In the genomic region with DNA sequence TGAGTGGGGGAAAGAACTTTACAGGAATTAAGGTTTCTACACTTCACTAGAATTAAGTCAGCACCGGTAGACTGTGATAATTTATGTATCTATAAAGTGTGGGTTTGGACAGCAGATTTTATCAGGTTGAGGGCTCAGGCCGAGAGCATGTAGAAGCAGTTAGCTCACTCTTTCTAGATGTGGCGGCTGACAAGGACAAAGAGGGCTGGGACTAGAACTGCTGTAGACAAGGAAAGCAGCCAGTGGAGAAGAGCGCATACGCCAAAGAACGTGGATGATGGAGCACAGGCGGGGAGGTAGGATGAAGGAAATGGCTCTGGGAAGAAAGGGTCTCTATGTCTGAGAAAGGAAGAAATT, we compare ENCODE assay signal across 1 cellular context.
TF ChIP-seq lines count a peak whose summit lies in the region.

No MANE protein-coding gene starts in this region.

TF ChIP-seq in K562, 482 proteins besides CTCF, POLR2A, EP300 and RAD21 (continued from another document and continues in another):
- TF ChIP-seq, protein P1, sequence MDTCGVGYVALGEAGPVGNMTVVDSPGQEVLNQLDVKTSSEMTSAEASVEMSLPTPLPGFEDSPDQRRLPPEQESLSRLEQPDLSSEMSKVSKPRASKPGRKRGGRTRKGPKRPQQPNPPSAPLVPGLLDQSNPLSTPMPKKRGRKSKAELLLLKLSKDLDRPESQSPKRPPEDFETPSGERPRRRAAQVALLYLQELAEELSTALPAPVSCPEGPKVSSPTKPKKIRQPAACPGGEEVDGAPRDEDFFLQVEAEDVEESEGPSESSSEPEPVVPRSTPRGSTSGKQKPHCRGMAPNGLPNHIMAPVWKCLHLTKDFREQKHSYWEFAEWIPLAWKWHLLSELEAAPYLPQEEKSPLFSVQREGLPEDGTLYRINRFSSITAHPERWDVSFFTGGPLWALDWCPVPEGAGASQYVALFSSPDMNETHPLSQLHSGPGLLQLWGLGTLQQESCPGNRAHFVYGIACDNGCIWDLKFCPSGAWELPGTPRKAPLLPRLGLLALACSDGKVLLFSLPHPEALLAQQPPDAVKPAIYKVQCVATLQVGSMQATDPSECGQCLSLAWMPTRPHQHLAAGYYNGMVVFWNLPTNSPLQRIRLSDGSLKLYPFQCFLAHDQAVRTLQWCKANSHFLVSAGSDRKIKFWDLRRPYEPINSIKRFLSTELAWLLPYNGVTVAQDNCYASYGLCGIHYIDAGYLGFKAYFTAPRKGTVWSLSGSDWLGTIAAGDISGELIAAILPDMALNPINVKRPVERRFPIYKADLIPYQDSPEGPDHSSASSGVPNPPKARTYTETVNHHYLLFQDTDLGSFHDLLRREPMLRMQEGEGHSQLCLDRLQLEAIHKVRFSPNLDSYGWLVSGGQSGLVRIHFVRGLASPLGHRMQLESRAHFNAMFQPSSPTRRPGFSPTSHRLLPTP (IDR thresholded peaks at IDR 0.05; ENCODE audit: borderline replicate concordance, extremely low read depth, insufficient read length), result no peak
- TF ChIP-seq YBX1 (IDR thresholded peaks at IDR 0.05) (no peak), FOXA3 (CRISPR knock-in tag; conservative IDR thresholded peaks at IDR 0.05 in 1 of 2, IDR thresholded peaks at IDR 0.05 in 1 of 2) (no peak), FOXP1 (CRISPR knock-in tag; IDR thresholded peaks at IDR 0.05) (no peak), ZNF24 (IDR thresholded peaks at IDR 0.05) (no peak), POLR3G (IDR thresholded peaks at IDR 0.05; ENCODE audit: extremely low read depth, insufficient read length, insufficient replicate concordance) (no peak), ZNF133 (CRISPR knock-in tag; IDR thresholded peaks at IDR 0.05) (no peak), BCOR (IDR thresholded peaks at IDR 0.05) (0 out of 2 replicates have a peak, but pooled peaks have one; percentile 5), TOE1 (IDR thresholded peaks at IDR 0.05; ENCODE audit: borderline replicate concordance) (no peak), TOE1 (CRISPR knock-in tag; IDR thresholded peaks at IDR 0.05; ENCODE audit: borderline replicate concordance, low read depth) (no peak), MTA1 (IDR thresholded peaks at IDR 0.05; ENCODE audit: borderline replicate concordance) (peak; percentile 72; the same call in 1 of the 2 replicates), HOXB6 (CRISPR knock-in tag; IDR thresholded peaks at IDR 0.05; ENCODE audit: borderline replicate concordance) (no peak), SPI1 (IDR thresholded peaks at IDR 0.05; ENCODE audit: borderline replicate concordance, low read depth, low read length) (no peak), ZNF551 (CRISPR knock-in tag; IDR thresholded peaks at IDR 0.05) (no peak), HMG20A (CRISPR knock-in tag; conservative IDR thresholded peaks at IDR 0.05) (no peak), ZNF124 (CRISPR knock-in tag; IDR thresholded peaks at IDR 0.05) (no peak), KLF6 (CRISPR knock-in tag; IDR thresholded peaks at IDR 0.05; ENCODE audit: borderline replicate concordance) (no peak), ZNF778 (CRISPR knock-in tag; IDR thresholded peaks at IDR 0.05) (no peak), TRIM24 (IDR thresholded peaks at IDR 0.05) (0 out of 4 replicates have a peak, but pooled peaks of 1 of the 2 experiments have one; percentile 27), BDP1 (IDR thresholded peaks at IDR 0.05; ENCODE audit: insufficient read depth, insufficient read length) (no peak), ZSCAN29 (IDR thresholded peaks at IDR 0.05) (no peak), MEIS2 (IDR thresholded peaks at IDR 0.05; ENCODE audit: partially characterized antibody) (peak; percentile 85), MTF1 (CRISPR knock-in tag; IDR thresholded peaks at IDR 0.05; ENCODE audit: borderline replicate concordance) (no peak), CEBPB (tag; IDR thresholded peaks at IDR 0.05) (no peak), HDGF (IDR thresholded peaks at IDR 0.05) (0 out of 2 replicates have a peak, but pooled peaks have one; percentile 61), MBD2 (IDR thresholded peaks at IDR 0.05; ENCODE audit: borderline replicate concordance, low read depth) (no peak), ZKSCAN8 (CRISPR knock-in tag; IDR thresholded peaks at IDR 0.05) (no peak), U2AF1 (optimal IDR thresholded peaks at IDR 0.05; ENCODE audit: low read depth, low read length) (no peak)
- TF ChIP-seq, protein P2, sequence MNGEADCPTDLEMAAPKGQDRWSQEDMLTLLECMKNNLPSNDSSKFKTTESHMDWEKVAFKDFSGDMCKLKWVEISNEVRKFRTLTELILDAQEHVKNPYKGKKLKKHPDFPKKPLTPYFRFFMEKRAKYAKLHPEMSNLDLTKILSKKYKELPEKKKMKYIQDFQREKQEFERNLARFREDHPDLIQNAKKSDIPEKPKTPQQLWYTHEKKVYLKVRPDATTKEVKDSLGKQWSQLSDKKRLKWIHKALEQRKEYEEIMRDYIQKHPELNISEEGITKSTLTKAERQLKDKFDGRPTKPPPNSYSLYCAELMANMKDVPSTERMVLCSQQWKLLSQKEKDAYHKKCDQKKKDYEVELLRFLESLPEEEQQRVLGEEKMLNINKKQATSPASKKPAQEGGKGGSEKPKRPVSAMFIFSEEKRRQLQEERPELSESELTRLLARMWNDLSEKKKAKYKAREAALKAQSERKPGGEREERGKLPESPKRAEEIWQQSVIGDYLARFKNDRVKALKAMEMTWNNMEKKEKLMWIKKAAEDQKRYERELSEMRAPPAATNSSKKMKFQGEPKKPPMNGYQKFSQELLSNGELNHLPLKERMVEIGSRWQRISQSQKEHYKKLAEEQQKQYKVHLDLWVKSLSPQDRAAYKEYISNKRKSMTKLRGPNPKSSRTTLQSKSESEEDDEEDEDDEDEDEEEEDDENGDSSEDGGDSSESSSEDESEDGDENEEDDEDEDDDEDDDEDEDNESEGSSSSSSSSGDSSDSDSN (IDR thresholded peaks at IDR 0.05; ENCODE audit: borderline replicate concordance in 1 of 2, low read depth in 2 of 2, low read length in 2 of 2), result no peak
- TF ChIP-seq, protein P3, sequence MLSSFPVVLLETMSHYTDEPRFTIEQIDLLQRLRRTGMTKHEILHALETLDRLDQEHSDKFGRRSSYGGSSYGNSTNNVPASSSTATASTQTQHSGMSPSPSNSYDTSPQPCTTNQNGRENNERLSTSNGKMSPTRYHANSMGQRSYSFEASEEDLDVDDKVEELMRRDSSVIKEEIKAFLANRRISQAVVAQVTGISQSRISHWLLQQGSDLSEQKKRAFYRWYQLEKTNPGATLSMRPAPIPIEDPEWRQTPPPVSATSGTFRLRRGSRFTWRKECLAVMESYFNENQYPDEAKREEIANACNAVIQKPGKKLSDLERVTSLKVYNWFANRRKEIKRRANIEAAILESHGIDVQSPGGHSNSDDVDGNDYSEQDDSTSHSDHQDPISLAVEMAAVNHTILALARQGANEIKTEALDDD (IDR thresholded peaks at IDR 0.05), result no peak
- TF ChIP-seq, protein P4, sequence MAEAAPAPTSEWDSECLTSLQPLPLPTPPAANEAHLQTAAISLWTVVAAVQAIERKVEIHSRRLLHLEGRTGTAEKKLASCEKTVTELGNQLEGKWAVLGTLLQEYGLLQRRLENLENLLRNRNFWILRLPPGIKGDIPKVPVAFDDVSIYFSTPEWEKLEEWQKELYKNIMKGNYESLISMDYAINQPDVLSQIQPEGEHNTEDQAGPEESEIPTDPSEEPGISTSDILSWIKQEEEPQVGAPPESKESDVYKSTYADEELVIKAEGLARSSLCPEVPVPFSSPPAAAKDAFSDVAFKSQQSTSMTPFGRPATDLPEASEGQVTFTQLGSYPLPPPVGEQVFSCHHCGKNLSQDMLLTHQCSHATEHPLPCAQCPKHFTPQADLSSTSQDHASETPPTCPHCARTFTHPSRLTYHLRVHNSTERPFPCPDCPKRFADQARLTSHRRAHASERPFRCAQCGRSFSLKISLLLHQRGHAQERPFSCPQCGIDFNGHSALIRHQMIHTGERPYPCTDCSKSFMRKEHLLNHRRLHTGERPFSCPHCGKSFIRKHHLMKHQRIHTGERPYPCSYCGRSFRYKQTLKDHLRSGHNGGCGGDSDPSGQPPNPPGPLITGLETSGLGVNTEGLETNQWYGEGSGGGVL (CRISPR knock-in tag; IDR thresholded peaks at IDR 0.05), result no peak
- TF ChIP-seq, protein P5, sequence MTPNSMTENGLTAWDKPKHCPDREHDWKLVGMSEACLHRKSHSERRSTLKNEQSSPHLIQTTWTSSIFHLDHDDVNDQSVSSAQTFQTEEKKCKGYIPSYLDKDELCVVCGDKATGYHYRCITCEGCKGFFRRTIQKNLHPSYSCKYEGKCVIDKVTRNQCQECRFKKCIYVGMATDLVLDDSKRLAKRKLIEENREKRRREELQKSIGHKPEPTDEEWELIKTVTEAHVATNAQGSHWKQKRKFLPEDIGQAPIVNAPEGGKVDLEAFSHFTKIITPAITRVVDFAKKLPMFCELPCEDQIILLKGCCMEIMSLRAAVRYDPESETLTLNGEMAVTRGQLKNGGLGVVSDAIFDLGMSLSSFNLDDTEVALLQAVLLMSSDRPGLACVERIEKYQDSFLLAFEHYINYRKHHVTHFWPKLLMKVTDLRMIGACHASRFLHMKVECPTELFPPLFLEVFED (CRISPR knock-in tag; conservative IDR thresholded peaks at IDR 0.05), result no peak; the same call in 1 of the 2 replicates
- TF ChIP-seq, protein P6, sequence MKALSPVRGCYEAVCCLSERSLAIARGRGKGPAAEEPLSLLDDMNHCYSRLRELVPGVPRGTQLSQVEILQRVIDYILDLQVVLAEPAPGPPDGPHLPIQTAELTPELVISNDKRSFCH (CRISPR knock-in tag; IDR thresholded peaks at IDR 0.05), result no peak
- TF ChIP-seq, protein P6 (tag; IDR thresholded peaks at IDR 0.05), result no peak
- TF ChIP-seq, protein P7, sequence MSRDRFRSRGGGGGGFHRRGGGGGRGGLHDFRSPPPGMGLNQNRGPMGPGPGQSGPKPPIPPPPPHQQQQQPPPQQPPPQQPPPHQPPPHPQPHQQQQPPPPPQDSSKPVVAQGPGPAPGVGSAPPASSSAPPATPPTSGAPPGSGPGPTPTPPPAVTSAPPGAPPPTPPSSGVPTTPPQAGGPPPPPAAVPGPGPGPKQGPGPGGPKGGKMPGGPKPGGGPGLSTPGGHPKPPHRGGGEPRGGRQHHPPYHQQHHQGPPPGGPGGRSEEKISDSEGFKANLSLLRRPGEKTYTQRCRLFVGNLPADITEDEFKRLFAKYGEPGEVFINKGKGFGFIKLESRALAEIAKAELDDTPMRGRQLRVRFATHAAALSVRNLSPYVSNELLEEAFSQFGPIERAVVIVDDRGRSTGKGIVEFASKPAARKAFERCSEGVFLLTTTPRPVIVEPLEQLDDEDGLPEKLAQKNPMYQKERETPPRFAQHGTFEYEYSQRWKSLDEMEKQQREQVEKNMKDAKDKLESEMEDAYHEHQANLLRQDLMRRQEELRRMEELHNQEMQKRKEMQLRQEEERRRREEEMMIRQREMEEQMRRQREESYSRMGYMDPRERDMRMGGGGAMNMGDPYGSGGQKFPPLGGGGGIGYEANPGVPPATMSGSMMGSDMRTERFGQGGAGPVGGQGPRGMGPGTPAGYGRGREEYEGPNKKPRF (IDR thresholded peaks at IDR 0.05; ENCODE audit: low read depth, low read length), result no peak
- TF ChIP-seq, protein P8, sequence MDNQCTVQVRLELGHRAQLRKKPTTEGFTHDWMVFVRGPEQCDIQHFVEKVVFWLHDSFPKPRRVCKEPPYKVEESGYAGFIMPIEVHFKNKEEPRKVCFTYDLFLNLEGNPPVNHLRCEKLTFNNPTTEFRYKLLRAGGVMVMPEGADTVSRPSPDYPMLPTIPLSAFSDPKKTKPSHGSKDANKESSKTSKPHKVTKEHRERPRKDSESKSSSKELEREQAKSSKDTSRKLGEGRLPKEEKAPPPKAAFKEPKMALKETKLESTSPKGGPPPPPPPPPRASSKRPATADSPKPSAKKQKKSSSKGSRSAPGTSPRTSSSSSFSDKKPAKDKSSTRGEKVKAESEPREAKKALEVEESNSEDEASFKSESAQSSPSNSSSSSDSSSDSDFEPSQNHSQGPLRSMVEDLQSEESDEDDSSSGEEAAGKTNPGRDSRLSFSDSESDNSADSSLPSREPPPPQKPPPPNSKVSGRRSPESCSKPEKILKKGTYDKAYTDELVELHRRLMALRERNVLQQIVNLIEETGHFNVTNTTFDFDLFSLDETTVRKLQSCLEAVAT (IDR thresholded peaks at IDR 0.05), result peak in 1 of 2 experiments; percentile 28; a peak in 1 of 4 replicates
- TF ChIP-seq, protein P9, sequence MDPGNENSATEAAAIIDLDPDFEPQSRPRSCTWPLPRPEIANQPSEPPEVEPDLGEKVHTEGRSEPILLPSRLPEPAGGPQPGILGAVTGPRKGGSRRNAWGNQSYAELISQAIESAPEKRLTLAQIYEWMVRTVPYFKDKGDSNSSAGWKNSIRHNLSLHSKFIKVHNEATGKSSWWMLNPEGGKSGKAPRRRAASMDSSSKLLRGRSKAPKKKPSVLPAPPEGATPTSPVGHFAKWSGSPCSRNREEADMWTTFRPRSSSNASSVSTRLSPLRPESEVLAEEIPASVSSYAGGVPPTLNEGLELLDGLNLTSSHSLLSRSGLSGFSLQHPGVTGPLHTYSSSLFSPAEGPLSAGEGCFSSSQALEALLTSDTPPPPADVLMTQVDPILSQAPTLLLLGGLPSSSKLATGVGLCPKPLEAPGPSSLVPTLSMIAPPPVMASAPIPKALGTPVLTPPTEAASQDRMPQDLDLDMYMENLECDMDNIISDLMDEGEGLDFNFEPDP (CRISPR knock-in tag; IDR thresholded peaks at IDR 0.05), result no peak
- TF ChIP-seq, protein P10, sequence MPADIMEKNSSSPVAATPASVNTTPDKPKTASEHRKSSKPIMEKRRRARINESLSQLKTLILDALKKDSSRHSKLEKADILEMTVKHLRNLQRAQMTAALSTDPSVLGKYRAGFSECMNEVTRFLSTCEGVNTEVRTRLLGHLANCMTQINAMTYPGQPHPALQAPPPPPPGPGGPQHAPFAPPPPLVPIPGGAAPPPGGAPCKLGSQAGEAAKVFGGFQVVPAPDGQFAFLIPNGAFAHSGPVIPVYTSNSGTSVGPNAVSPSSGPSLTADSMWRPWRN (IDR thresholded peaks at IDR 0.05; ENCODE audit: low read depth), result peak; percentile 55; the same call in 1 of the 2 replicates
- TF ChIP-seq, protein P11, sequence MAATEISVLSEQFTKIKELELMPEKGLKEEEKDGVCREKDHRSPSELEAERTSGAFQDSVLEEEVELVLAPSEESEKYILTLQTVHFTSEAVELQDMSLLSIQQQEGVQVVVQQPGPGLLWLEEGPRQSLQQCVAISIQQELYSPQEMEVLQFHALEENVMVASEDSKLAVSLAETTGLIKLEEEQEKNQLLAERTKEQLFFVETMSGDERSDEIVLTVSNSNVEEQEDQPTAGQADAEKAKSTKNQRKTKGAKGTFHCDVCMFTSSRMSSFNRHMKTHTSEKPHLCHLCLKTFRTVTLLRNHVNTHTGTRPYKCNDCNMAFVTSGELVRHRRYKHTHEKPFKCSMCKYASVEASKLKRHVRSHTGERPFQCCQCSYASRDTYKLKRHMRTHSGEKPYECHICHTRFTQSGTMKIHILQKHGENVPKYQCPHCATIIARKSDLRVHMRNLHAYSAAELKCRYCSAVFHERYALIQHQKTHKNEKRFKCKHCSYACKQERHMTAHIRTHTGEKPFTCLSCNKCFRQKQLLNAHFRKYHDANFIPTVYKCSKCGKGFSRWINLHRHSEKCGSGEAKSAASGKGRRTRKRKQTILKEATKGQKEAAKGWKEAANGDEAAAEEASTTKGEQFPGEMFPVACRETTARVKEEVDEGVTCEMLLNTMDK (IDR thresholded peaks at IDR 0.05; ENCODE audit: borderline replicate concordance, insufficient read depth, low read depth, low read length, poor library complexity, severe bottlenecking), result no peak
